In genomic region chr12:29149691-29150382, GRCh38 we compare ENCODE assay signal across 9 cellular contexts. TPM values are rescaled to one million over a fixed set of nuclear protein-coding genes. Genes with fewer than 3 reads are reported as not detected.
DNase-seq lines count a peak whose midpoint lies in the region; TF ChIP-seq lines count a peak whose summit lies in the region.
"Had no signal": no experiment of that assay in that cellular context is flagged by ENCODE, and none has a peak within 500 bp of the region (broad histone marks: within the 10 kb centered on the region; RNA-seq: fewer than 3 reads in every experiment).

No MANE protein-coding gene starts in this region.

- no peaks in the 10 kb centered on the region for H4K20me1 ChIP-seq in H9 (ENCODE audit: control insufficient read depth, insufficient read depth, insufficient read length)

- no peak overlapping the region for H3K56ac ChIP-seq in H9 (ENCODE audit: insufficient read length, low read depth, low read length)

- H2AFZ ChIP-seq in H9 (ENCODE audit: low read length), result no peak overlapping the region

- DNase-seq in H9 (peak; percentile 56), UCSD-AML1 (lab: John Stamatoyannopoulos, UW; ENCODE audit: unreplicated experiment) (peak; percentile 62), esophagus squamous epithelium (lab: John Stamatoyannopoulos, UW) (no peak), neural crest cell (ENCODE audit: low read depth, low spot score) (peak; percentile 10), MV-4-11 (lab: John Stamatoyannopoulos, UW) (no peak), mesenteric fat pad (ENCODE audit: low spot score) (no peak)
- no peak for DNase-seq in effector CD8-positive, alpha-beta T cell (lab: John Stamatoyannopoulos, UW)

- peak overlapping the region; percentile 84 to 91 for H3K4me3 Mint-ChIP-seq in H9
- peak overlapping the region; percentile 92 for H3K4me3 Mint-ChIP-seq in neural crest cell

- H3K23me2 ChIP-seq in H9 (ENCODE audit: insufficient read length, low read depth, low read length, poor library complexity, severe bottlenecking), result peaks cover 19% of the 10 kb centered on the region

- peak overlapping the region; percentile 88 for H3K9ac ChIP-seq in H9 (ENCODE audit: extremely low read depth, insufficient read length, low read length)

- H3K4me2 ChIP-seq in H9 (ENCODE audit: insufficient read depth, insufficient read length, low read length), result peak overlapping the region; percentile 65

- no peak overlapping the region for H2AK5ac ChIP-seq in H9 (ENCODE audit: insufficient read length, low read length)

- TF ChIP-seq CTCF in C4-2B (conservative IDR thresholded peaks at IDR 0.05), result no peak
- no peak for TF ChIP-seq CTCF in H9 (conservative IDR thresholded peaks at IDR 0.05)
- TF ChIP-seq CTCF in esophagus squamous epithelium (IDR thresholded peaks at IDR 0.05), result no peak
- no peak for TF ChIP-seq CTCF in neural crest cell (conservative IDR thresholded peaks at IDR 0.05)

- H3K27me3 Mint-ChIP-seq in H9 (ENCODE audit: low read depth) (peaks cover 9% of the 10 kb centered on the region), neural crest cell (ENCODE audit: low read depth) (peaks cover 39% of the 10 kb centered on the region)

- no peak overlapping the region for H2BK12ac ChIP-seq in H9 (ENCODE audit: insufficient read length, low read depth, low read length)

- no peak for TF ChIP-seq POLR2A in esophagus squamous epithelium (IDR thresholded peaks at IDR 0.05)

- peak overlapping the region; percentile 98 for H4K91ac ChIP-seq in H9 (ENCODE audit: insufficient read length, low read depth, low read length)

- H3K9me3 Mint-ChIP-seq in H9 (peaks cover 0 to 3% of the 10 kb centered on the region in 2 experiments; a peak in 2 of 5 replicates), neural crest cell (no peaks in the 10 kb centered on the region)

- H3K36me3 Mint-ChIP-seq in H9 (ENCODE audit: insufficient read depth in 1 of 3, low read depth in 3 of 3) (peaks cover 0 to 6% (median 3%) of the 10 kb centered on the region in 3 experiments; a peak in 3 of 7 replicates), neural crest cell (ENCODE audit: low read depth) (no peaks in the 10 kb centered on the region)

- H3K18ac ChIP-seq in H9 (ENCODE audit: insufficient read length, low read depth, low read length), result peak overlapping the region; percentile 96

- H2BK120ac ChIP-seq in H9 (ENCODE audit: low read depth, low read length, poor library complexity, severe bottlenecking), result no peak overlapping the region

- no peak overlapping the region for H3K23ac ChIP-seq in H9 (ENCODE audit: insufficient read length, low read depth, low read length)

- no peaks in the 10 kb centered on the region for H3K36me3 ChIP-seq in esophagus squamous epithelium

- H3K79me2 ChIP-seq in H9 (ENCODE audit: insufficient read depth, low read length), result no peaks in the 10 kb centered on the region

- H3K27ac ChIP-seq in C4-2B (peak overlapping the region; percentile 73), H9 (ENCODE audit: insufficient read length, low read depth, low read length) (no peak overlapping the region), esophagus squamous epithelium (peak overlapping the region; percentile 75 to 97 (median 86))
- H3K27ac ChIP-seq: epithelial cell of prostate had no signal

- no peaks in the 10 kb centered on the region for H3K9me3 ChIP-seq in H9 (ENCODE audit: control insufficient read depth, low read depth, low read length)
- no peaks in the 10 kb centered on the region for H3K9me3 ChIP-seq in esophagus squamous epithelium

- no peak overlapping the region for H2BK5ac ChIP-seq in H9 (ENCODE audit: insufficient read length, low read length)

- H3K4ac ChIP-seq in H9 (ENCODE audit: low read depth, low read length), result no peak overlapping the region

- H3K27me3 ChIP-seq in H9 (ENCODE audit: insufficient read depth, low read length), result no peaks in the 10 kb centered on the region
- H3K27me3 ChIP-seq in esophagus squamous epithelium, result peaks cover 0 to 20% (median 2%) of the 10 kb centered on the region in 4 donors

- no peak overlapping the region for H2BK20ac ChIP-seq in H9 (ENCODE audit: low read depth, low read length, poor library complexity, severe bottlenecking)

- no peak overlapping the region for H4K8ac ChIP-seq in H9 (replicated peaks; ENCODE audit: insufficient read length, low read depth, low read length)

- H3T11ph ChIP-seq in H9 (ENCODE audit: low read length), result no peak overlapping the region

- intact Hi-C loops in esophagus squamous epithelium (cut with DNase I), result no loop called here

- H3K14ac ChIP-seq in H9 (ENCODE audit: insufficient read depth, low read length), result peak overlapping the region; percentile 99

- H4K5ac ChIP-seq in H9 (ENCODE audit: insufficient read length, low read depth, low read length), result no peak overlapping the region

- H3K4me1 ChIP-seq in H9 (ENCODE audit: insufficient read depth, low read length), result peaks cover 2% of the 10 kb centered on the region; the same call in 1 of the 2 replicates
- H3K4me1 ChIP-seq in esophagus squamous epithelium, result peaks cover 3 to 55% (median 8%) of the 10 kb centered on the region in 3 donors

- H3K4me3 ChIP-seq in esophagus squamous epithelium, result peak overlapping the region; percentile 49 to 92 (median 66)

- H3K4me1 Mint-ChIP-seq in H9 (peaks cover 46 to 49% of the 10 kb centered on the region in 2 experiments), neural crest cell (peaks cover 31% of the 10 kb centered on the region)

- peaks cover under 1% of the 10 kb centered on the region for H3K79me1 ChIP-seq in H9 (ENCODE audit: insufficient read depth, low read depth, low read length, poor library complexity, severe bottlenecking)

- H2BK15ac ChIP-seq in H9 (ENCODE audit: low read depth, low read length), result no peak overlapping the region

- WGBS in H9 (ENCODE audit: extremely low coverage, insufficient read length, low lambda C conversion rate), result no CpG with 5 or more reads among the region's 38 CpGs
- 30 to 73% methylated on average over 9 to 16 of the region's 38 CpGs for WGBS in esophagus squamous epithelium, 2 donors

- H3K27ac Mint-ChIP-seq in H9, result no peak overlapping the region
- H3K27ac Mint-ChIP-seq in neural crest cell (ENCODE audit: unreplicated experiment), result no peak overlapping the region

RNA-seq across cellular contexts. Expression of gene FAR2, which starts 0.8 kb away (rescaled TPM):
- total RNA-seq in H9 (2021) (17.9 and 22.1 TPM in 2 replicates), esophagus squamous epithelium (1 to 10 TPM in 3 of 4 donors, under 1 TPM in 1; 0.38 to 8.2 (median 2.6) TPM), neural crest cell (13.3 and 13.6 TPM in 2 replicates), mesenteric fat pad (14.2 TPM)

Comparison
In these comparisons a context has a peak if more than half of its experiments do, and no peak if none do; other contexts are left out.
1. DNase-seq: peak in H9 (single experiment), UCSD-AML1 (single experiment) and neural crest cell (single experiment); none in esophagus squamous epithelium (single experiment), MV-4-11 (single experiment), mesenteric fat pad (single experiment) and effector CD8-positive, alpha-beta T cell (single experiment).